Comparison of ENCODE assay signal across 5 cellular contexts in the genomic region with DNA sequence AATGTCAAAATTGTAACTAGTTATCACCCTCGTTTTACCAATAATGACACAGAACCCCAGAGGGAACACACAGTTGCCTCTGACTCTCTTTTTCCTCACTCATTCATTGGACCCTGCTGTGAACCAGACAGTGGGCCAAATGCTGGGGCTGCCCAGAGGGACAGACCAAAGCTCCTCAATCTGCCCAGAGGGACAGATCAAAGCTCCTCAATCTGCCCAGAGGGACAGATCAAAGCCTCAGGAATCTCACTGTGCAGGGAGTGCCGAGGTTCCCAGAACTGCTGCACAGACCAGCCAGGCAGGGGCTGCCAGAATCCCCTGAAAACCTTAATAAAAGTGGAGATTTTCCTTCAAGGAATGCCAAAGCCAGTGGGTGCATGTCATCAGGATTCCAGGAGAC.
"Had no signal": no experiment of that assay in that cellular context is flagged by ENCODE, and none has a peak within 500 bp of the region (broad histone marks: within the 10 kb centered on the region; RNA-seq: fewer than 3 reads in every experiment).

No MANE protein-coding gene starts in this region.

- H3K27ac ChIP-seq: GM23248 had no signal

- H3K4me3 Mint-ChIP-seq: H9, IgD-negative memory B cell had no signal

- H3K9ac ChIP-seq: GM23248 had no signal

- DNase-seq: GM23248, GOT3, H9, HCEC 1CT had no signal

- H2AFZ ChIP-seq: GM23248 had no signal

- H3K27ac Mint-ChIP-seq: IgD-negative memory B cell had no signal

- H3K4me3 ChIP-seq: GM23248 had no signal

- H3K4me1 Mint-ChIP-seq: H9, IgD-negative memory B cell had no signal
